In genomic region chr5:87053134-87053533, GRCh38 we compare ENCODE assay signal across 16 cellular contexts.
"Had no signal": no experiment of that assay in that cellular context is flagged by ENCODE, and none has a peak within 500 bp of the region (broad histone marks: within the 10 kb centered on the region; RNA-seq: fewer than 3 reads in every experiment).

No MANE protein-coding gene starts in this region.

- DNase-seq: effector memory CD4-positive, alpha-beta T cell; heart left ventricle; hippocampal formation; left colon; left ventricle myocardium superior; mesenchymal stem cell; midbrain; nucleus accumbens; ovary; right cardiac atrium; small intestine; stimulated activated CD4-positive, alpha-beta T cell treated with anti-CD3 and anti-CD28 coated beads, Interleukin-12 subunit alpha, Interleukin-12 subunit beta, amount 100 ng/mL, for 4 hours; stimulated activated naive CD4-positive, alpha-beta T cell; stomach; substantia nigra; transverse colon had no signal
